In the genomic region with DNA sequence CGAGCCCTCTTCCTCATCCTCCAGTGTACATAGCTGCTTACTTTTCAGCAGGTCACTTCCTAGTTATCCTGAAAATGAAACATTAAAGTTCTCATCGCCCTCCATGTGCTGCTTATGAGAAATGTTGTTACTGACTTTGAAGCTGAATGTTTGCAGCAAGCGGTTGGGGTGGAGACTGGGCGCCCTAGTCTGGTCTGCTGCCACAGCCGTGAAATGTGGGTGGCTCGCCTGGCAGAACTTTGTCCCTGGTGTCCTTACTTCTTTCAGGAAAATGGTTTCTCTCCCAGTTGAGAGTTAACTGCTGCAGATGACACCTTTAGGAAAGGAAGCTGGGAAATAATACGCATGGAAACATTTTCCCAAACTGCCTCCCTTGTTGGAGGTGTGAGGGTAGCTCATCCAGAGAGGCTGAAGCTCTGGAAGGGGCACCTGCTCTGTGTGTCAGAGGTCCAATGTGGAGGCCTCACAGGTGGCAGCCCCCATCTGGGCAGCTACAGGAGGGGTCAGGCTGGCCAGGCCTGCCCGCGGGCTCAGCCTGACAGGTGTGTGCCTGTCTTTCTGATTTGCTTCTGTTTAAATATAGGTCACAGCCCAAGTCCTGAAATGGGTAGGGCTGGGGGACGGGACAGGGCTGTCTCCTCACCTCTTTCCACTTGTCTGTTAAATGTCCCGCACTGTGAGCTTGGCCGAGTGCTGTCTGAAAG, we compare ENCODE assay signal across 31 cellular contexts. TPM values are rescaled to one million over a fixed set of nuclear protein-coding genes. Genes with fewer than 3 reads are reported as not detected.
"Had no signal": no experiment of that assay in that cellular context is flagged by ENCODE, and none has a peak within 500 bp of the region (broad histone marks: within the 10 kb centered on the region; RNA-seq: fewer than 3 reads in every experiment).

No MANE protein-coding gene starts in this region.

- ATAC-seq: activated CD4-positive, CD25-positive, alpha-beta regulatory T cell treated with anti-CD3 and anti-CD28 coated beads, Interleukin-2, amount 50 U/mL, for 24 hours; activated T-helper 17 cell treated with anti-CD3 and anti-CD28 coated beads, Interleukin-2, amount 50 U/mL, for 72 hours; gastroesophageal sphincter; left cardiac atrium; sciatic nerve had no signal

- H3K4me3 ChIP-seq: ascending aorta, coronary artery, dorsolateral prefrontal cortex, gastroesophageal sphincter, hepatocyte, SK-N-MC, skin epidermis, suprapubic skin, tibial artery, upper lobe of right lung had no signal

- H3K9me3 ChIP-seq: ascending aorta, gastroesophageal sphincter, suprapubic skin, tibial artery, upper lobe of right lung had no signal

- DNase-seq: activated CD4-positive, alpha-beta T cell treated with anti-CD3 and anti-CD28 coated beads for 48 hours; activated CD4-positive, alpha-beta T cell treated with anti-CD3 and anti-CD28 coated beads, Interleukin-2, amount 50 U/mL, for 48 hours; activated gamma-delta T cell treated with Interleukin-2 at 50 U/mL for 16 hours; effector memory CD4-positive, alpha-beta T cell; left cardiac atrium; mammary epithelial cell; naive thymus-derived CD4-positive, alpha-beta T cell; retina; stimulated activated CD4-positive, alpha-beta T cell treated with anti-CD3 and anti-CD28 coated beads, Interleukin-12 subunit alpha, Interleukin-12 subunit beta, amount 100 ng/mL, for 4 hours; stimulated activated CD4-positive, alpha-beta T cell treated with anti-CD3 and anti-CD28 coated beads, Interleukin-4, amount 100 ng/mL, for 1 hour; T-helper 9 cell; tibial artery; upper lobe of right lung; WERI-Rb-1 had no signal

- H3K4me3 Mint-ChIP-seq: activated T-helper 17 cell treated with anti-CD3 and anti-CD28 coated beads, Interleukin-2, amount 50 U/mL, for 72 hours; brain; mesothelial cell of epicardium; naive thymus-derived CD4-positive, alpha-beta T cell; neural crest cell had no signal

- H3K9me3 Mint-ChIP-seq: activated naive CD4-positive, alpha-beta T cell treated with anti-CD3 and anti-CD28 coated beads, Interleukin-2, amount 50 U/mL, for 72 hours; activated T-helper 17 cell treated with anti-CD3 and anti-CD28 coated beads, Interleukin-2, amount 50 U/mL, for 72 hours; brain; mesothelial cell of epicardium; neural crest cell had no signal

- H3K27me3 Mint-ChIP-seq: activated T-helper 17 cell treated with anti-CD3 and anti-CD28 coated beads, Interleukin-2, amount 50 U/mL, for 72 hours; naive thymus-derived CD4-positive, alpha-beta T cell; progenitor cell of endocrine pancreas had no signal

- H3K4me1 Mint-ChIP-seq: brain, mesothelial cell of epicardium, neural crest cell had no signal

- H3K27ac Mint-ChIP-seq: activated T-helper 17 cell treated with anti-CD3 and anti-CD28 coated beads, Interleukin-2, amount 50 U/mL, for 72 hours; brain; mesothelial cell of epicardium; progenitor cell of endocrine pancreas had no signal

- H3K4me1 ChIP-seq: ascending aorta, gastroesophageal sphincter, suprapubic skin, tibial artery, upper lobe of right lung had no signal

- H3K27ac ChIP-seq: ascending aorta, coronary artery, gastroesophageal sphincter, hepatocyte, SK-N-MC, suprapubic skin, tibial artery, upper lobe of right lung, WERI-Rb-1 had no signal

RNA-seq across cellular contexts. Expression of a gene that starts 34.7 kb away (rescaled TPM):
- total RNA-seq: cerebellum, gastroesophageal sphincter, sciatic nerve had no signal

RNA-seq across cellular contexts. Expression of a gene that starts 41.7 kb away (rescaled TPM):
- total RNA-seq: ascending aorta, gastroesophageal sphincter had no signal
